Comparison of ENCODE assay signal across 18 cellular contexts in genomic region chr13:79090552-79091159, GRCh38.
"Had no signal": no experiment of that assay in that cellular context is flagged by ENCODE, and none has a peak within 500 bp of the region (broad histone marks: within the 10 kb centered on the region; RNA-seq: fewer than 3 reads in every experiment).

No MANE protein-coding gene starts in this region.

- H3K9me3 ChIP-seq: gastroesophageal sphincter, heart left ventricle, left ventricle myocardium inferior, upper lobe of right lung had no signal

- H3K4me1 ChIP-seq: gastroesophageal sphincter, heart left ventricle, left ventricle myocardium inferior, upper lobe of right lung had no signal

- H3K36me3 Mint-ChIP-seq: activated naive CD8-positive, alpha-beta T cell; memory B cell had no signal

- H3K27ac Mint-ChIP-seq: activated naive CD8-positive, alpha-beta T cell; activated T-helper 1 cell treated with anti-CD3 and anti-CD28 coated beads, Interleukin-12 subunit alpha, Interleukin-12 subunit beta, Interleukin-2, Interleukin-4 antibody, amounts not matched to agents 30 ng/mL and 10 ng/mL and 1 ng/mL, durations not matched to agents 14 hours and 24 hours and 36 hours; memory B cell; progenitor cell of endocrine pancreas had no signal

- H3K4me3 ChIP-seq: gastroesophageal sphincter, heart left ventricle, left ventricle myocardium inferior, upper lobe of right lung had no signal

- H3K27ac ChIP-seq: gastroesophageal sphincter, heart left ventricle, left ventricle myocardium inferior, upper lobe of right lung, WERI-Rb-1 had no signal

- H3K27me3 ChIP-seq: gastroesophageal sphincter, heart left ventricle, upper lobe of right lung had no signal

- H3K9me3 Mint-ChIP-seq: activated T-helper 1 cell treated with anti-CD3 and anti-CD28 coated beads, Interleukin-12 subunit alpha, Interleukin-12 subunit beta, Interleukin-2, Interleukin-4 antibody, amounts not matched to agents 30 ng/mL and 10 ng/mL and 1 ng/mL, durations not matched to agents 14 hours and 24 hours and 36 hours; memory B cell had no signal

- DNase-seq: activated CD4-positive, alpha-beta T cell treated with anti-CD3 and anti-CD28 coated beads, Interleukin-2, amount 50 U/mL, for 4 hours; activated gamma-delta T cell treated with Interleukin-2 at 50 U/mL for 16 hours; activated T-cell treated with anti-CD3 and anti-CD28 coated beads for 4 hours; amniotic stem cell; caudate nucleus; heart left ventricle; left ventricle myocardium inferior; stimulated activated CD4-positive, alpha-beta T cell treated with anti-CD3 and anti-CD28 coated beads, Interleukin-12 subunit alpha, Interleukin-12 subunit beta, amount 100 ng/mL, for 4 hours; stimulated activated CD4-positive, alpha-beta T cell treated with anti-CD3 and anti-CD28 coated beads, Interleukin-1b, Interleukin-23, amount 100 ng/mL, for 48 hours; stimulated activated CD8-positive, alpha-beta memory T cell treated with anti-CD3 and anti-CD28 coated beads, Interleukin-4, amount 100 ng/mL, for 48 hours; stimulated activated naive CD4-positive, alpha-beta T cell; upper lobe of right lung; WERI-Rb-1 had no signal

- H3K4me3 Mint-ChIP-seq: activated naive CD8-positive, alpha-beta T cell; activated T-helper 1 cell treated with anti-CD3 and anti-CD28 coated beads, Interleukin-12 subunit alpha, Interleukin-12 subunit beta, Interleukin-2, Interleukin-4 antibody, amounts not matched to agents 30 ng/mL and 10 ng/mL and 1 ng/mL, durations not matched to agents 14 hours and 24 hours and 36 hours; memory B cell had no signal

- ATAC-seq: gastroesophageal sphincter, heart left ventricle, upper lobe of right lung had no signal

- H3K27me3 Mint-ChIP-seq: memory B cell, progenitor cell of endocrine pancreas had no signal

- H3K36me3 ChIP-seq: gastroesophageal sphincter, heart left ventricle, left ventricle myocardium inferior, upper lobe of right lung, WERI-Rb-1 had no signal
